ENCODE assay signal across 23 cellular contexts in the genomic region with DNA sequence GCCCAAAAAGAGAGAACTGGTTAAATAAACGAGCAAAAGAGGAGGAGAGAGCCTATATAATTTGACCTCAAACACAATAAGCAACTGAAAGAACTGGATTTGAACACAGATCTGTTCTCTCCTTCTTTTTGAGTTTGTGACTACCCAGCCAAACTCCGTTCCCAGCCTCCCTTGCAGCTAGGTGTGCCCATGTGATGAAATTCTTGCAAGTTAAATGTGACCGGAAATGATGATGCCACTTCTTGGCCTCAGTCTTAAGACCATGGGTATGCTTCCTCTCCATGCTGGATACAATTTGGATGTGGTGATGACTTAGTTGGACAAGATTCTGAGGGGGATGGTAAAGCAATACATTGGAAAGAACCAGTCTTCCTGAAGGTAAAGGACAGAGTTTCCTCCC.
DNase-seq lines count a peak whose midpoint lies in the region; ATAC-seq, FAIRE-seq and TF ChIP-seq lines count a peak whose summit lies in the region.
"Had no signal": no experiment of that assay in that cellular context is flagged by ENCODE, and none has a peak within 500 bp of the region (broad histone marks: within the 10 kb centered on the region; RNA-seq: fewer than 3 reads in every experiment).

No MANE protein-coding gene starts in this region.

- H3K4me3 ChIP-seq in A549 (no peak overlapping the region), PC-3 (ENCODE audit: low read length) (no peak overlapping the region), mammary epithelial cell (replicated peaks in 1 of 3; ENCODE audit: insufficient read depth in 1 of 3, low read depth in 2 of 3, low read length in 3 of 3) (no peak overlapping the region)
- H3K4me3 ChIP-seq: SJCRH30, skin epidermis, upper lobe of right lung had no signal

- H3K27me3 ChIP-seq in PC-3 (ENCODE audit: low read length) (no peaks in the 10 kb centered on the region), mammary epithelial cell (ENCODE audit: insufficient read depth, low read length) (no peaks in the 10 kb centered on the region)
- H3K27me3 ChIP-seq: SJCRH30, upper lobe of right lung had no signal

- peaks cover 4% of the 10 kb centered on the region for H3K36me3 Mint-ChIP-seq in activated CD4-positive, alpha-beta T cell treated with anti-CD3 and anti-CD28 coated beads, Interleukin-2, amount 10 ng/mL, durations not matched to agents 24 days and 14 days (ENCODE audit: low read depth)
- H3K36me3 Mint-ChIP-seq: memory B cell had no signal

- H3K36me3 ChIP-seq in PC-3 (ENCODE audit: low read depth, low read length) (no peaks in the 10 kb centered on the region), mammary epithelial cell (ENCODE audit: insufficient read depth, low read length) (no peaks in the 10 kb centered on the region)
- H3K36me3 ChIP-seq: SJCRH30, upper lobe of right lung had no signal

- peaks cover 25% of the 10 kb centered on the region for H3K9me3 Mint-ChIP-seq in activated CD4-positive, alpha-beta T cell treated with anti-CD3 and anti-CD28 coated beads, Interleukin-2, amount 10 ng/mL, durations not matched to agents 24 days and 14 days

- H3K9ac ChIP-seq in PC-3 (ENCODE audit: low read length) (peak overlapping the region; percentile 61), mammary epithelial cell (ENCODE audit: insufficient read depth, low read length) (no peak overlapping the region)

- no peak for TF ChIP-seq RAD21 in A549 (conservative IDR thresholded peaks at IDR 0.05 in 1 of 2, IDR thresholded peaks at IDR 0.05 in 1 of 2)

- ATAC-seq in A549 (no peak), PC-3 (no peak)
- ATAC-seq: upper lobe of right lung had no signal

- no peaks in the 10 kb centered on the region for H3F3A ChIP-seq in PC-3 (ENCODE audit: low read length, unreplicated experiment)

- H4K20me1 ChIP-seq in PC-3 (ENCODE audit: low read length) (no peaks in the 10 kb centered on the region), mammary epithelial cell (ENCODE audit: insufficient read depth, low read length) (no peaks in the 10 kb centered on the region)

- peak overlapping the region; percentile 80 for H3K27ac Mint-ChIP-seq in activated CD4-positive, alpha-beta T cell treated with anti-CD3 and anti-CD28 coated beads, Interleukin-2, amount 10 ng/mL, durations not matched to agents 24 days and 14 days
- H3K27ac Mint-ChIP-seq: memory B cell; T-helper 1 cell treated with Interleukin-12 subunit alpha and Interleukin-12 subunit beta and Interleukin-4 antibody, amounts not matched to agents 30 μg/mL and 1 μg/mL, for 36 hours had no signal

- intact Hi-C loops in activated CD4-positive, alpha-beta T cell treated with anti-CD3 and anti-CD28 coated beads, Interleukin-2, amount 10 ng/mL, durations not matched to agents 24 days and 14 days (cut with micrococcal nuclease), result loop anchor here (5.0 kb wide), 6 partner anchors 87 to 1188 kb away; no protein-coding TSS in a partner anchor
- intact Hi-C loops in PC-3 (cut with micrococcal nuclease) (loop anchor here (5.0 kb wide), 1 partner anchor 87 kb away; no protein-coding TSS in a partner anchor), mammary epithelial cell (cut with micrococcal nuclease) (no loop called here), cardiac septum (cut with DNase I) (no loop called here)

- H2AFZ ChIP-seq in PC-3 (ENCODE audit: low read length), result no peak overlapping the region
- H2AFZ ChIP-seq in mammary epithelial cell (ENCODE audit: low read depth, low read length), result no peak overlapping the region

- POLR2A ChIA-PET in A549 (lab: Yijun Ruan, JAX) (no interaction called here), PC-3 (lab: Charles Lee; ENCODE audit: unreplicated experiment) (no interaction called here)

- H3K9me3 ChIP-seq in A549 (peaks cover 14% of the 10 kb centered on the region; the same call in 2 of the 3 replicates), PC-3 (ENCODE audit: low read length) (no peaks in the 10 kb centered on the region), mammary epithelial cell (replicated peaks; ENCODE audit: insufficient read depth, low read length) (no peaks in the 10 kb centered on the region)
- H3K9me3 ChIP-seq: upper lobe of right lung had no signal

- no peak for DNase-seq in activated CD4-positive, alpha-beta T cell treated with anti-CD3 and anti-CD28 coated beads, Interleukin-2, amount 10 ng/mL, durations not matched to agents 24 days and 14 days
- DNase-seq in activated CD4-positive, alpha-beta T cell treated with anti-CD3 and anti-CD28 coated beads for 4 hours, result no peak
- no peak for DNase-seq in A549 (ENCODE audit: low read depth in 1 of 2, low spot score in 1 of 2)
- DNase-seq in PC-3, result no peak
- DNase-seq in mammary epithelial cell, result no peak
- no peak for DNase-seq in KBM-7
- DNase-seq in cardiac septum (ENCODE audit: low spot score), result no peak
- DNase-seq in NCI-H82 treated with DMSO at 0.1 percent for 48 hours (lab: John Stamatoyannopoulos, UW; ENCODE audit: unreplicated experiment), result no peak
- DNase-seq: activated CD8-positive, alpha-beta memory T cell treated with anti-CD3 and anti-CD28 coated beads, Interleukin-2, amount 50 U/mL, for 4 hours; CD8-positive, alpha-beta memory T cell; DMS153; GOT3; Karpas-422; NCI-H1694; NCI-H524; nucleus accumbens; SJCRH30; upper lobe of right lung had no signal

- in situ Hi-C loops in mammary epithelial cell (cut with MboI; ENCODE audit: low sequenced_read_pairs in 2 of 2), result no loop called here
- in situ Hi-C loops in KBM-7 (cut with MboI; ENCODE audit: low pct_unique_long_range_greater_than_20kb, low sequenced_read_pairs), result no loop called here

- CTCF ChIA-PET in A549 (lab: Yijun Ruan, JAX) (no interaction called here), PC-3 (lab: Charles Lee) (no interaction called here), mammary epithelial cell (lab: Charles Lee; ENCODE audit: low non-redundant PET) (no interaction called here)

- H3K4me1 Mint-ChIP-seq in activated CD4-positive, alpha-beta T cell treated with anti-CD3 and anti-CD28 coated beads, Interleukin-2, amount 10 ng/mL, durations not matched to agents 24 days and 14 days, result peaks cover 55% of the 10 kb centered on the region

- peaks cover 35% of the 10 kb centered on the region for H3K4me1 ChIP-seq in A549
- H3K4me1 ChIP-seq in PC-3 (ENCODE audit: insufficient read depth, low read length), result peaks cover 42% of the 10 kb centered on the region
- H3K4me1 ChIP-seq in mammary epithelial cell (ENCODE audit: insufficient read depth, low read length), result peaks cover 39% of the 10 kb centered on the region
- H3K4me1 ChIP-seq: upper lobe of right lung had no signal

- dilution Hi-C loops in mammary epithelial cell (cut with HindIII; ENCODE audit: low sequenced_read_pairs), result no loop called here

- no peak for TF ChIP-seq EP300 in A549 (IDR thresholded peaks at IDR 0.05)

- TF ChIP-seq POLR2A in A549 (IDR thresholded peaks at IDR 0.05; ENCODE audit: low read length), result no peak

- WGBS in A549 (ENCODE audit: missing lambda C conversion rate), result 56% methylated on average over 3 of the region's 3 CpGs
- 100% methylated on average over 3 of the region's 3 CpGs for WGBS in mammary epithelial cell (ENCODE audit: low coverage, missing lambda C conversion rate)

- BruUV-seq in PC-3 (replicated peaks; lab: Mats Ljungman, UMichigan) (no TSS peak), mammary epithelial cell (replicated peaks; lab: Mats Ljungman, UMichigan) (no TSS peak)

- H3K27me3 Mint-ChIP-seq in activated CD4-positive, alpha-beta T cell treated with anti-CD3 and anti-CD28 coated beads, Interleukin-2, amount 10 ng/mL, durations not matched to agents 24 days and 14 days, result peaks cover 7% of the 10 kb centered on the region
- H3K27me3 Mint-ChIP-seq: CD8-positive, alpha-beta memory T cell had no signal

- H3K4me3 Mint-ChIP-seq in activated CD4-positive, alpha-beta T cell treated with anti-CD3 and anti-CD28 coated beads, Interleukin-2, amount 10 ng/mL, durations not matched to agents 24 days and 14 days, result no peak overlapping the region
- H3K4me3 Mint-ChIP-seq: CD8-positive, alpha-beta memory T cell; memory B cell; T-helper 1 cell treated with Interleukin-12 subunit alpha and Interleukin-12 subunit beta and Interleukin-4 antibody, amounts not matched to agents 30 μg/mL and 1 μg/mL, for 36 hours had no signal

- TF ChIP-seq CTCF in A549 (IDR thresholded peaks at IDR 0.05), result no peak
- TF ChIP-seq CTCF in PC-3 (conservative IDR thresholded peaks at IDR 0.05; ENCODE audit: low read depth, low read length), result no peak
- TF ChIP-seq CTCF in mammary epithelial cell (conservative IDR thresholded peaks at IDR 0.05 in 1 of 2, IDR thresholded peaks at IDR 0.05 in 1 of 2; ENCODE audit: extremely low read depth in 1 of 2, insufficient read depth in 1 of 2, low read depth in 1 of 2, low read length in 2 of 2), result no peak

- H3K79me2 ChIP-seq in PC-3 (ENCODE audit: low read length), result no peaks in the 10 kb centered on the region
- no peaks in the 10 kb centered on the region for H3K79me2 ChIP-seq in mammary epithelial cell (ENCODE audit: insufficient read depth, low read length)

- no peak overlapping the region for H3K4me2 ChIP-seq in A549
- no peak overlapping the region for H3K4me2 ChIP-seq in PC-3 (ENCODE audit: low read length)
- no peak overlapping the region for H3K4me2 ChIP-seq in mammary epithelial cell (ENCODE audit: insufficient read depth, low read depth, low read length)

- H3K27ac ChIP-seq in A549 (peak overlapping the region; percentile 5 to 85; a peak in 3 of 6 replicates), PC-3 (ENCODE audit: low read length) (peak overlapping the region; percentile 96), mammary epithelial cell (ENCODE audit: insufficient read depth, low read depth, low read length) (peak overlapping the region; percentile 100)
- H3K27ac ChIP-seq: SJCRH30, upper lobe of right lung had no signal

- no peak for FAIRE-seq in A549 (lab: Jason Lieb, UNC)
- FAIRE-seq: G401.6, HTR-8/SVneo had no signal

- H3K9me2 ChIP-seq in PC-3 (replicated peaks; ENCODE audit: low read length), result no peaks in the 10 kb centered on the region

TF ChIP-seq in A549, 52 proteins besides CTCF, POLR2A, EP300 and RAD21 (continues in another document):
- TF ChIP-seq ZFP36 (IDR thresholded peaks at IDR 0.05; ENCODE audit: borderline replicate concordance, partially characterized antibody) (no peak), FOSL2 (IDR thresholded peaks at IDR 0.05) (no peak), FOSL2 (CRISPR knock-in tag; IDR thresholded peaks at IDR 0.05) (no peak), BHLHE40 (IDR thresholded peaks at IDR 0.05; ENCODE audit: low read depth, low read length) (no peak), POLR2AphosphoS2 (conservative IDR thresholded peaks at IDR 0.05; ENCODE audit: low read length) (no peak), HEYL (CRISPR knock-in tag; IDR thresholded peaks at IDR 0.05) (no peak), SMC3 (IDR thresholded peaks at IDR 0.05) (no peak), FOSB (CRISPR knock-in tag; IDR thresholded peaks at IDR 0.05) (no peak), CHD4 (IDR thresholded peaks at IDR 0.05; ENCODE audit: borderline replicate concordance) (no peak)
- TF ChIP-seq, protein P1, sequence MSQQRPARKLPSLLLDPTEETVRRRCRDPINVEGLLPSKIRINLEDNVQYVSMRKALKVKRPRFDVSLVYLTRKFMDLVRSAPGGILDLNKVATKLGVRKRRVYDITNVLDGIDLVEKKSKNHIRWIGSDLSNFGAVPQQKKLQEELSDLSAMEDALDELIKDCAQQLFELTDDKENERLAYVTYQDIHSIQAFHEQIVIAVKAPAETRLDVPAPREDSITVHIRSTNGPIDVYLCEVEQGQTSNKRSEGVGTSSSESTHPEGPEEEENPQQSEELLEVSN (IDR thresholded peaks at IDR 0.05; ENCODE audit: borderline replicate concordance, low read depth), result no peak

Comparison
In these comparisons a context has a peak if more than half of its experiments do, and no peak if none do; other contexts are left out.
1. H3K27ac ChIP-seq: peak in every context shown above with its lines; median percentile 100 in mammary epithelial cell; 96 in PC-3; 45 in A549.
2. intact Hi-C loops: an anchor here in activated CD4-positive, alpha-beta T cell treated with anti-CD3 and anti-CD28 coated beads, Interleukin-2, amount 10 ng/mL, durations not matched to agents 24 days and 14 days (5.0 kb wide) and PC-3 (5.0 kb wide); none called in mammary epithelial cell and cardiac septum.